13 cellular contexts compared by ENCODE assay signal in the genomic region with DNA sequence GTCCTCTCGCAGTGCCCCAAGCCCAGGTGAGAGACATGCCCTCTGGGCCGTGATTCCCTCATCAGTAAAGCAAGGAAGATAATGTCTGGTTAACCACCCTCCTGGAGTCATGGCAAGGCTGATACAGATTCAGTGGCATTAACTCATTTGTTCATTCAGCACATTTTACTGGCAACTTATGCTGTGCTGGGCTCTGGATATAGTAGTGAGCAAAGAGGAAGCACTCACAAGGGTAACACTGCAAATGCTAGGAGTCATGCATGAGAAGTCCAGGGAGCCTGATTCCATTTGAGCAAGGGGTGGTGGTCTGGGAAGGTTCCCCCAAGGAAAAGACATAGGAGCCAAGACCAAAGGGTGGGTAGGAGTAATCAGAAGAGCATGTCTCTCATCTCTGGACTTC. TPM values are rescaled to one million over a fixed set of nuclear protein-coding genes. Genes with fewer than 3 reads are reported as not detected.
DNase-seq lines count a peak whose midpoint lies in the region; ATAC-seq, FAIRE-seq and TF ChIP-seq lines count a peak whose summit lies in the region.
"Had no signal": no experiment of that assay in that cellular context is flagged by ENCODE, and none has a peak within 500 bp of the region (broad histone marks: within the 10 kb centered on the region; RNA-seq: fewer than 3 reads in every experiment).

No MANE protein-coding gene starts in this region.

- H3K4me1 ChIP-seq in left ventricle myocardium inferior (peaks cover 67% of the 10 kb centered on the region), right cardiac atrium (ENCODE audit: control insufficient read depth, insufficient read depth, low read length) (peaks cover 23% of the 10 kb centered on the region), muscle layer of duodenum (ENCODE audit: control insufficient read depth in 1 of 2, insufficient read depth in 2 of 2, low read length in 2 of 2) (peaks cover 28 to 33% of the 10 kb centered on the region in 2 donors), aorta (ENCODE audit: control insufficient read depth in 1 of 2, insufficient read depth in 2 of 2, low read length in 2 of 2) (peaks cover 12 to 17% of the 10 kb centered on the region in 2 donors)

- intact Hi-C loops in left ventricle myocardium inferior (cut with micrococcal nuclease) (no loop called here), right cardiac atrium (cut with DNase I) (no loop called here), aorta (cut with DNase I) (no loop called here)

- peaks cover 85% of the 10 kb centered on the region for H3K4me1 Mint-ChIP-seq in activated T-cell treated with anti-CD3 and anti-CD28 coated beads, Interleukin-2, amount 50 U/mL, for 72 hours (ENCODE audit: low read depth)

- peak overlapping the region; percentile 89 for H3K27ac Mint-ChIP-seq in activated T-cell treated with anti-CD3 and anti-CD28 coated beads, Interleukin-2, amount 50 U/mL, for 72 hours

- H3K4me3 Mint-ChIP-seq in activated T-cell treated with anti-CD3 and anti-CD28 coated beads, Interleukin-2, amount 50 U/mL, for 72 hours: peak overlapping the region; percentile 42 to 47

- TF ChIP-seq CTCF in left ventricle myocardium inferior (IDR thresholded peaks at IDR 0.05; ENCODE audit: borderline replicate concordance): no peak

- no peak for TF ChIP-seq POLR2A in H54 (IDR thresholded peaks at IDR 0.05; ENCODE audit: low read depth, low read length)

- H3K27ac ChIP-seq in left ventricle myocardium inferior (replicated peaks): peak overlapping the region; percentile 21
- H3K27ac ChIP-seq in right cardiac atrium (ENCODE audit: low read length): no peak overlapping the region
- H3K27ac ChIP-seq in muscle layer of duodenum (ENCODE audit: low read length): peak overlapping the region; percentile 17
- peak overlapping the region; percentile 1 to 54 for H3K27ac ChIP-seq in aorta (ENCODE audit: low read depth in 1 of 2, low read length in 2 of 2)
- H3K27ac ChIP-seq: foreskin keratinocyte had no signal

- no peak for ATAC-seq in right cardiac atrium
- ATAC-seq in activated T-cell treated with anti-CD3 and anti-CD28 coated beads, Interleukin-2, amount 50 U/mL, for 72 hours (replicated peaks in 1 of 2): peak; percentile 6 to 11
- no peak for ATAC-seq in aorta (ENCODE audit: low FRiP score)
- ATAC-seq in GM21360 (IDR thresholded peaks at IDR 0.05; ENCODE audit: unreplicated experiment): no peak
- ATAC-seq: foreskin keratinocyte had no signal

- peaks cover 7 to 17% of the 10 kb centered on the region in 2 donors for H3K36me3 Mint-ChIP-seq in activated T-cell treated with anti-CD3 and anti-CD28 coated beads, Interleukin-2, amount 50 U/mL, for 72 hours (ENCODE audit: insufficient read depth in 2 of 2)

- no peak for FAIRE-seq in H54 (lab: Jason Lieb, UNC)
- FAIRE-seq: GM19239, keratinocyte had no signal

- 76% methylated on average over 2 of the region's 2 CpGs for WGBS in right cardiac atrium
- WGBS in aorta, 2 donors: 7 to 8% methylated on average over 2 of the region's 2 CpGs

- H3K9me3 ChIP-seq in left ventricle myocardium inferior (replicated peaks): peaks cover 9% of the 10 kb centered on the region
- no peaks in the 10 kb centered on the region for H3K9me3 ChIP-seq in right cardiac atrium (ENCODE audit: control insufficient read depth, low read length)
- H3K9me3 ChIP-seq in muscle layer of duodenum (ENCODE audit: control insufficient read depth in 1 of 2, low read length in 2 of 2): no peaks in the 10 kb centered on the region
- no peaks in the 10 kb centered on the region for H3K9me3 ChIP-seq in aorta (ENCODE audit: control insufficient read depth, low read length)
- H3K9me3 ChIP-seq: transverse colon had no signal

- peaks cover 3 to 8% of the 10 kb centered on the region in 2 donors for H3K9me3 Mint-ChIP-seq in activated T-cell treated with anti-CD3 and anti-CD28 coated beads, Interleukin-2, amount 50 U/mL, for 72 hours

- DNase-seq in left ventricle myocardium inferior: no peak
- no peak for DNase-seq in right cardiac atrium
- no peak for DNase-seq in activated T-cell treated with anti-CD3 and anti-CD28 coated beads, Interleukin-2, amount 50 U/mL, for 72 hours
- no peak for DNase-seq in aorta
- no peak for DNase-seq in H54 (ENCODE audit: insufficient read length, low spot score)
- DNase-seq in effector CD4-positive, alpha-beta T cell: no peak
- DNase-seq: foreskin keratinocyte, NCI-H2081 treated with DMSO at 0.1 percent for 48 hours, transverse colon had no signal

- H3K27me3 ChIP-seq in left ventricle myocardium inferior (ENCODE audit: low read depth): no peaks in the 10 kb centered on the region
- no peaks in the 10 kb centered on the region for H3K27me3 ChIP-seq in right cardiac atrium (ENCODE audit: control insufficient read depth, insufficient read depth)
- no peaks in the 10 kb centered on the region for H3K27me3 ChIP-seq in muscle layer of duodenum (ENCODE audit: low read depth, low read length)
- no peaks in the 10 kb centered on the region for H3K27me3 ChIP-seq in aorta (ENCODE audit: control insufficient read depth in 1 of 2, insufficient read depth in 2 of 2, low read length in 1 of 2)
- H3K27me3 ChIP-seq: foreskin keratinocyte, transverse colon had no signal

- H3K4me3 ChIP-seq in left ventricle myocardium inferior (no peak overlapping the region), right cardiac atrium (ENCODE audit: low read length) (no peak overlapping the region), muscle layer of duodenum (ENCODE audit: low read depth in 1 of 2, low read length in 2 of 2) (no peak overlapping the region), aorta (ENCODE audit: low read length in 2 of 2) (no peak overlapping the region)
- H3K4me3 ChIP-seq: transverse colon had no signal

- H3K36me3 ChIP-seq in left ventricle myocardium inferior: no peaks in the 10 kb centered on the region
- H3K36me3 ChIP-seq in muscle layer of duodenum (ENCODE audit: control insufficient read depth in 1 of 2, insufficient read depth in 2 of 2, low read length in 2 of 2): no peaks in the 10 kb centered on the region
- no peaks in the 10 kb centered on the region for H3K36me3 ChIP-seq in aorta (ENCODE audit: control insufficient read depth in 1 of 2, insufficient read depth in 2 of 2, low read length in 1 of 2)
- H3K36me3 ChIP-seq: transverse colon had no signal

- no peaks in the 10 kb centered on the region for H3K27me3 Mint-ChIP-seq in activated T-cell treated with anti-CD3 and anti-CD28 coated beads, Interleukin-2, amount 50 U/mL, for 72 hours (ENCODE audit: low read depth)

RNA-seq across cellular contexts. Expression of gene SMAD3, which starts 50.2 kb away (rescaled TPM):
- 18.8 TPM for total RNA-seq in left ventricle myocardium inferior
- total RNA-seq in right cardiac atrium: 10 to 100 TPM; 29.2 to 40.5 (median 30.5) TPM
- 9.9 TPM for polyA plus RNA-seq in right cardiac atrium
- total RNA-seq in activated T-cell treated with anti-CD3 and anti-CD28 coated beads, Interleukin-2, amount 50 U/mL, for 72 hours: 10 to 100 TPM; 47.4 to 68.9 TPM
- total RNA-seq in aorta: 10 to 100 TPM; 65.9 to 90.8 TPM
- polyA plus RNA-seq in aorta: 10 to 100 TPM in 1 of 2 donors, 1 to 10 TPM in 1; 7.1 to 44.1 TPM

Comparison
In these comparisons a context has a peak if more than half of its experiments do, and no peak if none do; other contexts are left out.
1. ATAC-seq: peak in activated T-cell treated with anti-CD3 and anti-CD28 coated beads, Interleukin-2, amount 50 U/mL, for 72 hours (2 of 2); none in right cardiac atrium (0 of 2), aorta (single experiment) and GM21360 (single experiment).